In genomic region chr9:137049544-137050449, GRCh38 we compare ENCODE assay signal across 8 cellular contexts. TPM values are rescaled to one million over a fixed set of nuclear protein-coding genes. Genes with fewer than 3 reads are reported as not detected.
DNase-seq lines count a peak whose midpoint lies in the region; ATAC-seq and TF ChIP-seq lines count a peak whose summit lies in the region.

No MANE protein-coding gene starts in this region.

- no peaks in the 10 kb centered on the region for H3K9me3 ChIP-seq in CD4-positive, alpha-beta memory T cell (ENCODE audit: control insufficient read depth in 1 of 2, low read length in 2 of 2)
- H3K9me3 ChIP-seq in Panc1 (ENCODE audit: control insufficient read depth, insufficient read depth, low read depth, low read length): no peaks in the 10 kb centered on the region

- H3K27ac ChIP-seq in CD4-positive, alpha-beta memory T cell (ENCODE audit: low read depth, low read length): no peak overlapping the region
- H3K27ac ChIP-seq in HL-60 (replicated peaks) (no peak overlapping the region), Panc1 (ENCODE audit: low read length) (no peak overlapping the region)

- POLR2A ChIA-PET in CD4-positive, alpha-beta memory T cell (lab: Charles Lee; ENCODE audit: partially characterized antibody): no interaction called here
- POLR2A ChIA-PET in Panc1 (lab: Charles Lee): no interaction called here

- CTCF ChIA-PET in CD4-positive, alpha-beta memory T cell (lab: Charles Lee; ENCODE audit: partially characterized antibody): no interaction called here
- CTCF ChIA-PET in Panc1 (lab: Charles Lee): interaction anchor here (0.7 to 2.0 kb wide), 3 partner anchors 14 to 65 kb away, joined by 3 to 13 read pairs (median 4); partner anchors contain the start of gene DPP7

- peaks cover 0 to 5% (median 0%) of the 10 kb centered on the region in 8 donors for H3K9me3 Mint-ChIP-seq in CD4-positive, alpha-beta memory T cell

- intact Hi-C loops in CD4-positive, alpha-beta memory T cell (cut with micrococcal nuclease): no loop called here
- intact Hi-C loops in Panc1 (cut with micrococcal nuclease; ENCODE audit: unreplicated experiment): no loop called here
- intact Hi-C loops in left colon (cut with DNase I, micrococcal nuclease): no loop called here

- peaks cover 1 to 17% (median 5%) of the 10 kb centered on the region in 4 donors for H3K4me1 Mint-ChIP-seq in CD4-positive, alpha-beta memory T cell

- ATAC-seq in Panc1 (peak; percentile 52; the same call in 1 of the 2 replicates), left colon (peak; percentile 9), GM19455 (IDR thresholded peaks at IDR 0.05; ENCODE audit: unreplicated experiment) (no peak)

- peaks cover 51% of the 10 kb centered on the region for H3K27me3 ChIP-seq in CD4-positive, alpha-beta memory T cell (ENCODE audit: insufficient read depth, low read length)
- peaks cover 56% of the 10 kb centered on the region for H3K27me3 ChIP-seq in HL-60 (ENCODE audit: insufficient read depth, poor library complexity, severe bottlenecking)
- H3K27me3 ChIP-seq in Panc1 (ENCODE audit: control insufficient read depth, insufficient read depth, low read length): no peaks in the 10 kb centered on the region

- H3K4me1 ChIP-seq in CD4-positive, alpha-beta memory T cell (ENCODE audit: insufficient read depth, low read length): peaks cover 32% of the 10 kb centered on the region
- peaks cover 4% of the 10 kb centered on the region; the same call in 1 of the 2 replicates for H3K4me1 ChIP-seq in Panc1 (ENCODE audit: control insufficient read depth, insufficient read depth, low read length)

- H3K27me3 Mint-ChIP-seq in CD4-positive, alpha-beta memory T cell: peaks cover 15 to 21% of the 10 kb centered on the region in 2 donors

- H3K27ac Mint-ChIP-seq in CD4-positive, alpha-beta memory T cell: peak overlapping the region in 3 of 7 donors; percentile 35 to 78 (median 74)

- in situ Hi-C loops in Panc1 (cut with HindIII; ENCODE audit: low pct_unique_long_range_greater_than_20kb, low sequenced_read_pairs): no loop called here

- no TSS peak for BruUV-seq in Panc1 (replicated peaks; lab: Mats Ljungman, UMichigan)

- peak; percentile 35 for TF ChIP-seq CTCF in HL-60 (IDR thresholded peaks at IDR 0.05; ENCODE audit: insufficient read depth, low read length)
- no peak; the same call in 1 of the 2 replicates for TF ChIP-seq CTCF in Panc1 (IDR thresholded peaks at IDR 0.05)

- peak in 3 of 5 donors; percentile 44 to 54 (median 52) for DNase-seq in CD4-positive, alpha-beta memory T cell
- peak in 1 of 2 experiments; percentile 66 for DNase-seq in HL-60 (ENCODE audit: low read depth in 1 of 2, low spot score in 1 of 2)
- DNase-seq in Panc1 (ENCODE audit: low read depth, low spot score): no peak
- peak; percentile 26 for DNase-seq in amniotic epithelial cell (ENCODE audit: low read depth)
- peak in 1 of 2 donors; percentile 87 for DNase-seq in left colon
- DNase-seq in stimulated activated naive CD4-positive, alpha-beta T cell (lab: John Stamatoyannopoulos, UW): peak in 4 of 6 experiments; percentile 34 to 43 (median 36)
- no peak for DNase-seq in germinal center (ENCODE audit: low spot score)

- H3K36me3 ChIP-seq in CD4-positive, alpha-beta memory T cell (ENCODE audit: insufficient read depth, low read length): no peaks in the 10 kb centered on the region
- no peaks in the 10 kb centered on the region for H3K36me3 ChIP-seq in Panc1 (ENCODE audit: control insufficient read depth, insufficient read depth, low read length)

- no peak overlapping the region for H3K4me3 ChIP-seq in CD4-positive, alpha-beta memory T cell (ENCODE audit: low read length in 2 of 2)
- no peak overlapping the region for H3K4me3 ChIP-seq in HL-60 (replicated peaks; ENCODE audit: insufficient read depth, low read length)
- no peak overlapping the region for H3K4me3 ChIP-seq in Panc1 (ENCODE audit: low read depth in 2 of 2, low read length in 2 of 2)

- H3K36me3 Mint-ChIP-seq in CD4-positive, alpha-beta memory T cell: no peaks in the 10 kb centered on the region

- peak overlapping the region in 3 of 8 donors; percentile 31 to 52 (median 36) for H3K4me3 Mint-ChIP-seq in CD4-positive, alpha-beta memory T cell

RNA-seq across cellular contexts. Expression of gene NPDC1, which starts 3.8 kb away (rescaled TPM):
- total RNA-seq in CD4-positive, alpha-beta memory T cell: 10 to 100 TPM; 20.7 to 21.4 TPM
- 10 to 100 TPM; 22.8 to 32.2 TPM for polyA plus RNA-seq in CD4-positive, alpha-beta memory T cell
- 43.5 TPM for total RNA-seq in Panc1 (2021; ENCODE audit: unreplicated experiment)
- 73.8 TPM for polyA plus RNA-seq in Panc1 (2012; ENCODE audit: insufficient read length)
- total RNA-seq in left colon: 100 to 1,000 TPM; 170 to 204 TPM

RNA-seq across cellular contexts. Expression of gene ENTPD2, which starts 4.1 kb away (rescaled TPM):
- not detected for total RNA-seq in CD4-positive, alpha-beta memory T cell
- not detected for polyA plus RNA-seq in CD4-positive, alpha-beta memory T cell
- total RNA-seq in Panc1 (2021; ENCODE audit: unreplicated experiment) (2.8 TPM), left colon (10 to 100 TPM; 25.0 to 26.3 TPM)
- polyA plus RNA-seq in Panc1 (2012; ENCODE audit: insufficient read length): 5.5 TPM

RNA-seq across cellular contexts. Expression of gene FUT7, which starts 17.9 kb away (rescaled TPM):
- 1 to 10 TPM; 3.4 to 4.6 TPM for total RNA-seq in CD4-positive, alpha-beta memory T cell
- polyA plus RNA-seq in CD4-positive, alpha-beta memory T cell: 10 to 100 TPM; 22.6 to 43.8 TPM
- not detected for total RNA-seq in Panc1 (2021; ENCODE audit: unreplicated experiment)
- not detected for polyA plus RNA-seq in Panc1 (2012; ENCODE audit: insufficient read length)
- total RNA-seq in left colon: not detected

RNA-seq across cellular contexts. Expression of gene SAPCD2, which starts 20.6 kb away (rescaled TPM):
- total RNA-seq in CD4-positive, alpha-beta memory T cell: under 1 TPM; 0.09 to 0.11 TPM
- under 1 TPM; 0.10 to 0.15 TPM for polyA plus RNA-seq in CD4-positive, alpha-beta memory T cell
- total RNA-seq in Panc1 (2021; ENCODE audit: unreplicated experiment) (18.4 TPM), left colon (10 to 100 TPM; 10.3 to 16.8 TPM)
- 11.5 TPM for polyA plus RNA-seq in Panc1 (2012; ENCODE audit: insufficient read length)

RNA-seq across cellular contexts. Expression of gene ABCA2, which starts 21.8 kb away (rescaled TPM):
- 10 to 100 TPM; 63.8 to 68.6 TPM for total RNA-seq in CD4-positive, alpha-beta memory T cell
- polyA plus RNA-seq in CD4-positive, alpha-beta memory T cell: 10 to 100 TPM in 1 of 2 donors, 1 to 10 TPM in 1; 2.6 to 10.8 TPM
- total RNA-seq in Panc1 (2021; ENCODE audit: unreplicated experiment): 27.0 TPM
- polyA plus RNA-seq in Panc1 (2012; ENCODE audit: insufficient read length): 66.0 TPM
- 10 to 100 TPM; 55.5 to 56.0 TPM for total RNA-seq in left colon

Comparison
In these comparisons a context has a peak if more than half of its experiments do, and no peak if none do; other contexts are left out.
1. DNase-seq: peak in CD4-positive, alpha-beta memory T cell (3 of 5), amniotic epithelial cell (single experiment) and stimulated activated naive CD4-positive, alpha-beta T cell (4 of 6); none in Panc1 (single experiment) and germinal center (single experiment).